In genomic region chr17:14303343-14304221, GRCh38 we compare ENCODE assay signal across 8 cellular contexts. TPM values are rescaled to one million over a fixed set of nuclear protein-coding genes. Genes with fewer than 3 reads are reported as not detected.
A peak's percentile ranks its signal among the peaks of the same experiment; 100 is the strongest.
DNase-seq lines count a peak whose midpoint lies in the region; ATAC-seq and TF ChIP-seq lines count a peak whose summit lies in the region.

No MANE protein-coding gene starts in this region.

- H3K9me3 ChIP-seq in lower lobe of right lung: no peaks in the 10 kb centered on the region
- no peaks in the 10 kb centered on the region for H3K9me3 ChIP-seq in upper lobe of left lung

- peak; percentile 45 for DNase-seq in left ventricle myocardium superior
- no peak for DNase-seq in left cardiac atrium
- peak; percentile 32 for DNase-seq in astrocyte of the spinal cord (ENCODE audit: low read depth, low spot score)
- DNase-seq in lower lobe of right lung: no peak
- peak in 1 of 2 donors; percentile 84 for DNase-seq in upper lobe of left lung
- no peak for DNase-seq in T1000 (lab: John Stamatoyannopoulos, UW)

- H3K4me1 ChIP-seq in lower lobe of right lung (peaks cover 45% of the 10 kb centered on the region), upper lobe of left lung (peaks cover 29 to 60% (median 53%) of the 10 kb centered on the region in 4 donors)

- H3K36me3 ChIP-seq in lower lobe of right lung (no peaks in the 10 kb centered on the region), upper lobe of left lung (no peaks in the 10 kb centered on the region)

- intact Hi-C loops in left ventricle myocardium superior (cut with micrococcal nuclease): loop anchor here (5.0 to 10.0 kb wide), 3 partner anchors 239 to 966 kb away; partner anchors contain the start of gene COX10
- intact Hi-C loops in left cardiac atrium (cut with DNase I): loop anchor here (5.0 kb wide), 3 partner anchors 236 to 966 kb away; partner anchors contain the start of gene COX10 (in 1 of the 2)
- intact Hi-C loops in lower lobe of right lung (cut with DNase I): loop anchor here (10.0 kb wide), 1 partner anchor 709 kb away; no protein-coding TSS in a partner anchor

- TF ChIP-seq POLR2A in upper lobe of left lung (IDR thresholded peaks at IDR 0.05): no peak

- in situ Hi-C loops in astrocyte of the spinal cord (cut with HindIII; ENCODE audit: low sequenced_read_pairs): no loop called here

- H3K27me3 ChIP-seq in lower lobe of right lung (ENCODE audit: low read depth) (peaks cover 84% of the 10 kb centered on the region), upper lobe of left lung (peaks cover 0 to 26% (median 9%) of the 10 kb centered on the region in 4 donors)

- TF ChIP-seq EP300 in upper lobe of left lung (IDR thresholded peaks at IDR 0.05): no peak

- H3K27ac ChIP-seq in lower lobe of right lung (no peak overlapping the region), upper lobe of left lung (peak overlapping the region in 2 of 4 donors; percentile 78 to 87)

- TF ChIP-seq CTCF in astrocyte of the spinal cord (IDR thresholded peaks at IDR 0.05; ENCODE audit: low read depth, low read length) (no peak), lower lobe of right lung (IDR thresholded peaks at IDR 0.05) (no peak), upper lobe of left lung (IDR thresholded peaks at IDR 0.05) (no peak)

- no peak for ATAC-seq in left ventricle myocardium superior
- ATAC-seq in left cardiac atrium: no peak
- no peak for ATAC-seq in lower lobe of right lung
- no peak for ATAC-seq in upper lobe of left lung (ENCODE audit: low FRiP score in 2 of 2)
- no peak for ATAC-seq in GM18520 (IDR thresholded peaks at IDR 0.05; ENCODE audit: unreplicated experiment)
- no peak for ATAC-seq in HG02870 (IDR thresholded peaks at IDR 0.05; ENCODE audit: unreplicated experiment)

- 19 to 28% methylated on average over 23 to 52 of the region's 56 CpGs for WGBS in upper lobe of left lung, 2 donors

- H3K4me3 ChIP-seq in astrocyte of the spinal cord (ENCODE audit: low read depth, low read length): peak overlapping the region; percentile 89
- H3K4me3 ChIP-seq in lower lobe of right lung: peak overlapping the region; percentile 66
- H3K4me3 ChIP-seq in upper lobe of left lung: peak overlapping the region in 3 of 4 donors; percentile 63 to 75 (median 70)

RNA-seq across cellular contexts. Expression of gene HS3ST3B1, which starts 2.7 kb away (rescaled TPM):
- total RNA-seq in left ventricle myocardium superior (1.7 TPM), left cardiac atrium (1 to 10 TPM in 1 of 2 donors, under 1 TPM in 1; 0.82 to 1.3 TPM), lower lobe of right lung (3.4 TPM), upper lobe of left lung (1 to 10 TPM; 2.7 to 7.2 (median 4.3) TPM)

Comparison
In these comparisons a context has a peak if more than half of its experiments do, and no peak if none do; other contexts are left out.
1. DNase-seq: peak in left ventricle myocardium superior (single experiment) and astrocyte of the spinal cord (single experiment); none in left cardiac atrium (single experiment), lower lobe of right lung (single experiment) and T1000 (single experiment).
2. Peak in every context shown above with its lines, with median percentiles within 50 percentile points of each other: H3K4me3 ChIP-seq.